Comparison of ENCODE assay signal across 13 cellular contexts in the genomic region with DNA sequence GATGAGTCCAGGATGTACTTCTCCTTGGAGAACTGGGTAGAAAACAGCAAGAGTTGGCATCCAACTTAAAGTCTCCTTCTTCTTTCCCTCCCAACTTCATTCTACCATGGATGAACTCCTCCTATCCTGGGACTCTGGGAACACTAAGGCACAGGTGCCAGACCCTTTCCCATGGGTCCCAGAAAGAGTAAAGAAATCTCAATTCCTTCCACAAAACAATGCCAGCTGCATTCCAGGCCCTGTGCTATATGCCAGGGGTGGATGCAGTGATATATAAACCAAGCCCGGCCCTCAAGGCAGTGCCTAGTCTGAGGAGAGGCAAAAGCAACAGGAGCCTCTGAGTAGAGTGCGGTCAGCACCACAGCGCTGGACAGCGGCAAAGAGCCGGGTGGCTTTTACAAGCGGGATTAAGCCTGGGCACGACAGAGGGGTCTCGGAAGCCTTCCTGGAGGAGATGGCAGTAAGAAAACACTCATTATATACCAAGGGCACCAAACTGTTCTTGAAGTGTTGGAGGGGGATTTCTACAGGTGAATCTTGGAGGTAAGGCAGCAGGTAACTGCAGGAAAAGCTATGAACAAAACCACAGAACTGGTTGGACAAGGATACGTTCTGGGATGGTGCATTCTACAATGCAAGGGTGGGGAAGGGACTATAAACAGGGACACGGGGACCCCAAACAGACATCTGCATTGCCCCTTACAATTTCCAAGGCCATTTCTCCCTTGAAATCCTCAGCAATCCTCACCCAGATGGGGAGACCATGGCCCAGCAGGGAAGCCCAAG. TPM values are rescaled to one million over a fixed set of nuclear protein-coding genes. Genes with fewer than 3 reads are reported as not detected.
DNase-seq lines count a peak whose midpoint lies in the region; ATAC-seq and TF ChIP-seq lines count a peak whose summit lies in the region.
"Had no signal": no experiment of that assay in that cellular context is flagged by ENCODE, and none has a peak within 500 bp of the region (broad histone marks: within the 10 kb centered on the region; RNA-seq: fewer than 3 reads in every experiment).

No MANE protein-coding gene starts in this region.

- H3K9me2 ChIP-seq in GM23338 (ENCODE audit: insufficient read depth): no peaks in the 10 kb centered on the region

- DNase-seq in GM23338 (ENCODE audit: low spot score): peak; percentile 72
- DNase-seq in RWPE2 (ENCODE audit: low spot score): no peak
- peak; percentile 42 for DNase-seq in fibroblast of pulmonary artery (ENCODE audit: low read depth)
- peak; percentile 79 for DNase-seq in neural progenitor cell (ENCODE audit: low spot score)
- DNase-seq in NCI-H2171 (lab: John Stamatoyannopoulos, UW): no peak
- no peak for DNase-seq in GM10266 (ENCODE audit: extremely low spot score)
- DNase-seq: activated CD4-positive, alpha-beta T cell treated with anti-CD3 and anti-CD28 coated beads, Interleukin-2, amount 10 ng/mL, durations not matched to agents 7 days and 5 days; DMS79; NCI-H2081 treated with DMSO at 0.1 percent for 48 hours; SHP77 treated with DMSO at 0.1 percent for 48 hours had no signal

- H2AFZ ChIP-seq in GM23338: no peak overlapping the region
- no peak overlapping the region for H2AFZ ChIP-seq in neural progenitor cell (replicated peaks)

- H4K20me1 ChIP-seq in GM23338 (replicated peaks; ENCODE audit: insufficient read depth) (peaks cover 21% of the 10 kb centered on the region), neural progenitor cell (ENCODE audit: low read depth) (peaks cover 49% of the 10 kb centered on the region)

- no peaks in the 10 kb centered on the region for H3F3A ChIP-seq in GM23338 (replicated peaks; ENCODE audit: low read depth)
- peaks cover 18% of the 10 kb centered on the region for H3F3A ChIP-seq in neural progenitor cell (ENCODE audit: low read depth)

- H3K4me3 Mint-ChIP-seq in GM23338 (no peak overlapping the region), neural progenitor cell (no peak overlapping the region)
- H3K4me3 Mint-ChIP-seq: activated CD4-positive, alpha-beta T cell treated with anti-CD3 and anti-CD28 coated beads, Interleukin-2, amount 10 ng/mL, durations not matched to agents 7 days and 5 days had no signal

- no peak overlapping the region for H3K4me2 ChIP-seq in GM23338
- H3K4me2 ChIP-seq in neural progenitor cell: no peak overlapping the region

- H3K9me3 ChIP-seq in RWPE2 (ENCODE audit: severe bottlenecking) (no peaks in the 10 kb centered on the region), neural progenitor cell (ENCODE audit: low read depth) (no peaks in the 10 kb centered on the region)
- H3K9me3 ChIP-seq: ovary, thoracic aorta had no signal

- H3K36me3 ChIP-seq in GM23338 (ENCODE audit: insufficient read depth): no peaks in the 10 kb centered on the region
- no peaks in the 10 kb centered on the region for H3K36me3 ChIP-seq in RWPE2 (ENCODE audit: low read depth)
- no peaks in the 10 kb centered on the region for H3K36me3 ChIP-seq in neural progenitor cell
- H3K36me3 ChIP-seq: ovary had no signal

- H3K36me3 Mint-ChIP-seq in GM23338 (ENCODE audit: low read depth): no peaks in the 10 kb centered on the region; the same call in 2 of the 3 replicates
- H3K36me3 Mint-ChIP-seq in neural progenitor cell: no peaks in the 10 kb centered on the region

- H3K27me3 Mint-ChIP-seq in GM23338 (ENCODE audit: insufficient read depth, low read depth, poor library complexity) (peaks cover 16% of the 10 kb centered on the region), neural progenitor cell (ENCODE audit: insufficient read depth, low read depth) (peaks cover 33% of the 10 kb centered on the region)
- H3K27me3 Mint-ChIP-seq: activated CD4-positive, alpha-beta T cell treated with anti-CD3 and anti-CD28 coated beads, Interleukin-2, amount 10 ng/mL, durations not matched to agents 7 days and 5 days had no signal

- H3K79me2 ChIP-seq in GM23338 (replicated peaks; ENCODE audit: insufficient read depth) (no peaks in the 10 kb centered on the region), neural progenitor cell (ENCODE audit: low read depth) (no peaks in the 10 kb centered on the region)

- no peaks in the 10 kb centered on the region; the same call in 2 of the 3 replicates for H3K4me1 Mint-ChIP-seq in GM23338
- peaks cover 4% of the 10 kb centered on the region for H3K4me1 Mint-ChIP-seq in neural progenitor cell

- no peak overlapping the region for H3K27ac Mint-ChIP-seq in GM23338
- no peak overlapping the region for H3K27ac Mint-ChIP-seq in neural progenitor cell
- H3K27ac Mint-ChIP-seq: activated CD4-positive, alpha-beta T cell treated with anti-CD3 and anti-CD28 coated beads, Interleukin-2, amount 10 ng/mL, durations not matched to agents 7 days and 5 days had no signal

- H3K4me1 ChIP-seq in GM23338 (ENCODE audit: insufficient read depth) (peaks cover 5% of the 10 kb centered on the region; the same call in 1 of the 2 replicates), RWPE2 (ENCODE audit: insufficient read depth, poor library complexity, severe bottlenecking) (no peaks in the 10 kb centered on the region), neural progenitor cell (peaks cover 6% of the 10 kb centered on the region)

- no peak overlapping the region for H3K27ac ChIP-seq in GM23338 (ENCODE audit: low read depth)
- no peak overlapping the region for H3K27ac ChIP-seq in RWPE2 (ENCODE audit: poor library complexity, severe bottlenecking)
- no peak overlapping the region for H3K27ac ChIP-seq in neural progenitor cell
- H3K27ac ChIP-seq: ovary, thoracic aorta had no signal

- H3K4me3 ChIP-seq in GM23338 (no peak overlapping the region), RWPE2 (ENCODE audit: severe bottlenecking) (no peak overlapping the region), fibroblast of pulmonary artery (replicated peaks; ENCODE audit: low read depth, low read length) (no peak overlapping the region), neural progenitor cell (no peak overlapping the region)
- H3K4me3 ChIP-seq: ovary, thoracic aorta had no signal

- H3K9me3 Mint-ChIP-seq in GM23338 (no peaks in the 10 kb centered on the region), neural progenitor cell (no peaks in the 10 kb centered on the region)
- H3K9me3 Mint-ChIP-seq: activated CD4-positive, alpha-beta T cell treated with anti-CD3 and anti-CD28 coated beads, Interleukin-2, amount 10 ng/mL, durations not matched to agents 7 days and 5 days had no signal

- peaks cover 11% of the 10 kb centered on the region for H3K27me3 ChIP-seq in GM23338 (ENCODE audit: insufficient read depth)
- peaks cover 39% of the 10 kb centered on the region for H3K27me3 ChIP-seq in RWPE2 (ENCODE audit: insufficient read depth, poor library complexity, severe bottlenecking)
- H3K27me3 ChIP-seq in neural progenitor cell: peaks cover 45% of the 10 kb centered on the region
- H3K27me3 ChIP-seq: ovary had no signal

- no peak overlapping the region for H3K9ac ChIP-seq in neural progenitor cell

- TF ChIP-seq CTCF in GM23338 (conservative IDR thresholded peaks at IDR 0.05; ENCODE audit: low read depth in 2 of 2) (no peak), RWPE2 (IDR thresholded peaks at IDR 0.05; ENCODE audit: poor library complexity, severe bottlenecking) (no peak), fibroblast of pulmonary artery (IDR thresholded peaks at IDR 0.05; ENCODE audit: low read length, missing control alignments) (no peak), neural progenitor cell (IDR thresholded peaks at IDR 0.05) (no peak), GM10266 (IDR thresholded peaks at IDR 0.05; ENCODE audit: control insufficient read depth, insufficient read depth, low read depth, missing control alignments) (no peak)

- peak; percentile 5; the same call in 2 of the 3 replicates for ATAC-seq in GM23338
- ATAC-seq in RWPE2 (ENCODE audit: low read depth): 0 out of 3 replicates have a peak, but pooled peaks have one; percentile 26
- no peak for ATAC-seq in HG02885 (IDR thresholded peaks at IDR 0.05; ENCODE audit: poor library complexity, unreplicated experiment)

TF ChIP-seq in GM23338, 12 proteins besides CTCF, POLR2A, EP300 and RAD21 (continues in another document):
- no peak for TF ChIP-seq CREB1 (CRISPR knock-in tag; IDR thresholded peaks at IDR 0.05; ENCODE audit: low read depth)

RNA-seq across cellular contexts. Expression of a gene that starts 16.4 kb away (rescaled TPM):
- total RNA-seq in GM23338 (2014; rRNA removed; shearing (Covaris generic)): 21.1 and 23.5 TPM in 2 replicates
- 14.4 TPM in 2 replicates for polyA plus RNA-seq in GM23338 (2016; fragmentation: Nextera tagmentation; extraction: Ambion mirVana)
- 5.5 and 18.3 TPM in 2 replicates for total RNA-seq in neural progenitor cell (ENCODE audit: low replicate concordance)

RNA-seq across cellular contexts. Expression of a gene that starts 27.0 kb away (rescaled TPM):
- total RNA-seq in GM23338 (2014; rRNA removed; shearing (Covaris generic)): 4.5 and 7.3 TPM in 2 replicates
- 4.2 and 4.4 TPM in 2 replicates for polyA plus RNA-seq in GM23338 (2016; fragmentation: Nextera tagmentation; extraction: Ambion mirVana)
- total RNA-seq in neural progenitor cell (ENCODE audit: low replicate concordance): 1.8 and 1.9 TPM in 2 replicates

RNA-seq across cellular contexts. Expression of a gene that starts 34.4 kb away (rescaled TPM):
- 63.9 and 84.3 TPM in 2 replicates for total RNA-seq in GM23338 (2014; rRNA removed; shearing (Covaris generic))
- polyA plus RNA-seq in GM23338 (2016; fragmentation: Nextera tagmentation; extraction: Ambion mirVana): 49.7 and 58.5 TPM in 2 replicates
- total RNA-seq in neural progenitor cell (ENCODE audit: low replicate concordance): 22.5 and 47.8 TPM in 2 replicates

RNA-seq across cellular contexts. Expression of a gene that starts 35.6 kb away (rescaled TPM):
- not detected in 2 replicates for total RNA-seq in GM23338 (2014; rRNA removed; shearing (Covaris generic))
- polyA plus RNA-seq in GM23338 (2016; fragmentation: Nextera tagmentation; extraction: Ambion mirVana): not detected in 2 replicates
- not detected in 2 replicates for total RNA-seq in neural progenitor cell (ENCODE audit: low replicate concordance)

RNA-seq across cellular contexts. Expression of a gene that starts 36.0 kb away (rescaled TPM):
- 9.5 and 15.1 TPM in 2 replicates for total RNA-seq in GM23338 (2014; rRNA removed; shearing (Covaris generic))
- 18.6 and 18.9 TPM in 2 replicates for polyA plus RNA-seq in GM23338 (2016; fragmentation: Nextera tagmentation; extraction: Ambion mirVana)
- total RNA-seq in neural progenitor cell (ENCODE audit: low replicate concordance): 1.3 and 5.4 TPM in 2 replicates

Comparison
In these comparisons a context has a peak if more than half of its experiments do, and no peak if none do; other contexts are left out.
1. DNase-seq: peak in GM23338 (single experiment), fibroblast of pulmonary artery (single experiment) and neural progenitor cell (single experiment); none in RWPE2 (single experiment), NCI-H2171 (single experiment) and GM10266 (single experiment).